In genomic region chr3:115359507-115359906, GRCh38 we compare ENCODE assay signal across 10 cellular contexts.
A peak's percentile ranks its signal among the peaks of the same experiment; 100 is the strongest.
DNase-seq lines count a peak whose midpoint lies in the region; ATAC-seq and TF ChIP-seq lines count a peak whose summit lies in the region.
"Had no signal": no experiment of that assay in that cellular context is flagged by ENCODE, and none has a peak within 500 bp of the region (broad histone marks: within the 10 kb centered on the region; RNA-seq: fewer than 3 reads in every experiment).

No MANE protein-coding gene starts in this region.

- H3K27me3 ChIP-seq in CD8-positive, alpha-beta T cell (ENCODE audit: insufficient read depth, low read length) = no peaks in the 10 kb centered on the region
- H3K27me3 ChIP-seq: thyroid gland had no signal

- ATAC-seq in GM18519 (IDR thresholded peaks at IDR 0.05; ENCODE audit: low FRiP score, unreplicated experiment) (peak; percentile 98), GM21717 (IDR thresholded peaks at IDR 0.05; ENCODE audit: unreplicated experiment) (peak; percentile 95), HG03521 (IDR thresholded peaks at IDR 0.05; ENCODE audit: unreplicated experiment) (peak; percentile 71), memory B cell (ENCODE audit: low read depth) (peak; percentile 65)
- ATAC-seq in CD8-positive, alpha-beta T cell = no peak
- ATAC-seq: activated CD8-positive, alpha-beta T cell treated with anti-CD3 and anti-CD28 coated beads, Interleukin-2, amount 10 ng/mL, durations not matched to agents 7 days and 5 days had no signal

- H3K27ac Mint-ChIP-seq in memory B cell = no peak overlapping the region
- H3K27ac Mint-ChIP-seq in CD8-positive, alpha-beta T cell = no peak overlapping the region
- H3K27ac Mint-ChIP-seq: activated CD8-positive, alpha-beta T cell treated with anti-CD3 and anti-CD28 coated beads, Interleukin-2, amount 10 ng/mL, durations not matched to agents 7 days and 5 days had no signal

- no peak overlapping the region for H3K4me3 ChIP-seq in CD8-positive, alpha-beta T cell (ENCODE audit: low read depth, low read length)
- H3K4me3 ChIP-seq: thyroid gland had no signal

- peaks cover 7% of the 10 kb centered on the region for H3K36me3 Mint-ChIP-seq in memory B cell
- no peaks in the 10 kb centered on the region for H3K36me3 Mint-ChIP-seq in CD8-positive, alpha-beta T cell

- no peaks in the 10 kb centered on the region for H3K36me3 ChIP-seq in CD8-positive, alpha-beta T cell (ENCODE audit: insufficient read depth, low read length)
- H3K36me3 ChIP-seq: thyroid gland had no signal

- DNase-seq in memory B cell (ENCODE audit: low spot score in 2 of 2) (no peak), iPS-NIHi11 (ENCODE audit: low spot score) (no peak), SHP77 treated with DMSO at 0.1 percent for 48 hours (lab: John Stamatoyannopoulos, UW) (no peak), middle frontal gyrus (ENCODE audit: extremely low spot score, low spot score) (no peak)
- DNase-seq in CD8-positive, alpha-beta T cell = no peak
- DNase-seq: activated CD8-positive, alpha-beta T cell treated with anti-CD3 and anti-CD28 coated beads, Interleukin-2, amount 10 ng/mL, durations not matched to agents 7 days and 5 days; thyroid gland had no signal

- POLR2A ChIA-PET in CD8-positive, alpha-beta T cell (lab: Charles Lee) = no interaction called here

- H3K4me1 ChIP-seq in CD8-positive, alpha-beta T cell (ENCODE audit: insufficient read depth, low read length) = no peaks in the 10 kb centered on the region
- H3K4me1 ChIP-seq: thyroid gland had no signal

- H3K27ac ChIP-seq in CD8-positive, alpha-beta T cell (ENCODE audit: low read depth, low read length) = no peak overlapping the region
- H3K27ac ChIP-seq: thyroid gland had no signal

- CTCF ChIA-PET in CD8-positive, alpha-beta T cell (lab: Charles Lee) = no interaction called here

- H3K4me3 Mint-ChIP-seq in memory B cell = peak overlapping the region; percentile 2
- H3K4me3 Mint-ChIP-seq in CD8-positive, alpha-beta T cell = no peak overlapping the region
- H3K4me3 Mint-ChIP-seq: activated CD8-positive, alpha-beta T cell treated with anti-CD3 and anti-CD28 coated beads, Interleukin-2, amount 10 ng/mL, durations not matched to agents 7 days and 5 days had no signal

- no peaks in the 10 kb centered on the region for H3K9me3 ChIP-seq in CD8-positive, alpha-beta T cell (ENCODE audit: low read length)
- H3K9me3 ChIP-seq: thyroid gland had no signal

- H3K4me1 Mint-ChIP-seq in memory B cell = peaks cover 6% of the 10 kb centered on the region
- peaks cover 7% of the 10 kb centered on the region for H3K4me1 Mint-ChIP-seq in CD8-positive, alpha-beta T cell (ENCODE audit: low read depth)

- no peaks in the 10 kb centered on the region for H3K27me3 Mint-ChIP-seq in memory B cell
- H3K27me3 Mint-ChIP-seq in CD8-positive, alpha-beta T cell (ENCODE audit: low read depth) = no peaks in the 10 kb centered on the region

- TF ChIP-seq CTCF in CD8-positive, alpha-beta T cell (IDR thresholded peaks at IDR 0.05) = no peak

- intact Hi-C loops in CD8-positive, alpha-beta T cell (cut with DNase I, micrococcal nuclease) = no loop called here

- peaks cover 3% of the 10 kb centered on the region for H3K9me3 Mint-ChIP-seq in memory B cell
- no peaks in the 10 kb centered on the region for H3K9me3 Mint-ChIP-seq in CD8-positive, alpha-beta T cell
